In genomic region chr3:131338948-131339640, GRCh38 we compare ENCODE assay signal across 28 cellular contexts. TPM values are rescaled to one million over a fixed set of nuclear protein-coding genes. Genes with fewer than 3 reads are reported as not detected.
DNase-seq lines count a peak whose midpoint lies in the region; ATAC-seq, FAIRE-seq and TF ChIP-seq lines count a peak whose summit lies in the region.
"Had no signal": no experiment of that assay in that cellular context is flagged by ENCODE, and none has a peak within 500 bp of the region (broad histone marks: within the 10 kb centered on the region; RNA-seq: fewer than 3 reads in every experiment).

No MANE protein-coding gene starts in this region.

- no peak overlapping the region for H2AFZ ChIP-seq in K562 (ENCODE audit: low read depth, low read length)

- POLR2A ChIA-PET in K562 (lab: Yijun Ruan, JAX) = no interaction called here

- TF ChIP-seq POLR2A in K562 (conservative IDR thresholded peaks at IDR 0.05) (no peak), body of pancreas (IDR thresholded peaks at IDR 0.05) (no peak)

- no peaks in the 10 kb centered on the region for H3K9me1 ChIP-seq in K562 (ENCODE audit: control insufficient read depth, insufficient read depth, low read length)

- H3K27me3 ChIP-seq in left ventricle myocardium inferior (ENCODE audit: low read depth) = no peaks in the 10 kb centered on the region
- H3K27me3 ChIP-seq in K562 (ENCODE audit: control insufficient read depth in 2 of 2, insufficient read depth in 2 of 2, low read length in 2 of 2) = no peaks in the 10 kb centered on the region
- no peaks in the 10 kb centered on the region for H3K27me3 ChIP-seq in pancreas
- H3K27me3 ChIP-seq in body of pancreas = no peaks in the 10 kb centered on the region

- H3K9ac ChIP-seq in K562 (ENCODE audit: insufficient read depth in 1 of 2, low read depth in 2 of 2, low read length in 2 of 2) (no peak overlapping the region), kidney (ENCODE audit: low read length in 2 of 2) (no peak overlapping the region)

- CTCF ChIA-PET in K562 (lab: Yijun Ruan, JAX; ENCODE audit: low intra/inter-chr PET ratio) = no interaction called here

- H3K79me2 ChIP-seq in K562 (ENCODE audit: control insufficient read depth, insufficient read depth, low read length) = no peaks in the 10 kb centered on the region

- 18% methylated on average over 2 of the region's 3 CpGs for WGBS in K562 (ENCODE audit: insufficient coverage, low coverage, missing lambda C conversion rate)
- 89 to 90% methylated on average over 3 of the region's 3 CpGs for WGBS in pancreas, 2 donors
- 83 to 86% methylated on average over 3 of the region's 3 CpGs for WGBS in body of pancreas, 2 donors

- H3K4me1 ChIP-seq in left ventricle myocardium inferior = peaks cover 14% of the 10 kb centered on the region
- H3K4me1 ChIP-seq in K562 (replicated peaks in 1 of 2; ENCODE audit: control insufficient read depth in 2 of 2, insufficient read depth in 2 of 2, low read length in 2 of 2) = no peaks in the 10 kb centered on the region
- H3K4me1 ChIP-seq in kidney (ENCODE audit: control insufficient read depth in 1 of 2, insufficient read depth in 1 of 2, low read depth in 1 of 2, low read length in 2 of 2) = no peaks in the 10 kb centered on the region
- no peaks in the 10 kb centered on the region for H3K4me1 ChIP-seq in pancreas
- H3K4me1 ChIP-seq in body of pancreas = peaks cover 4% of the 10 kb centered on the region

- peak overlapping the region; percentile 20 for H3K27ac ChIP-seq in left ventricle myocardium inferior (replicated peaks)
- no peak overlapping the region for H3K27ac ChIP-seq in K562 (ENCODE audit: extremely low read depth, low read depth, low read length)
- no peak overlapping the region for H3K27ac ChIP-seq in kidney (ENCODE audit: low read depth in 2 of 2, low read length in 2 of 2)
- H3K27ac ChIP-seq in pancreas = no peak overlapping the region
- no peak overlapping the region for H3K27ac ChIP-seq in body of pancreas
- H3K27ac ChIP-seq: WERI-Rb-1 had no signal

- no peak for TF ChIP-seq EP300 in K562 (IDR thresholded peaks at IDR 0.05; ENCODE audit: low read length)

- TF ChIP-seq RAD21 in K562 (CRISPR knock-in tag; conservative IDR thresholded peaks at IDR 0.05 in 1 of 2, IDR thresholded peaks at IDR 0.05 in 1 of 2) = no peak

- in situ Hi-C loops in K562 (cut with MboI) = no loop called here

- H4K20me1 ChIP-seq in K562 (replicated peaks; ENCODE audit: control insufficient read depth, insufficient read depth, low read length) = no peaks in the 10 kb centered on the region

- ATAC-seq in K562 (no peak), pancreas (no peak), body of pancreas (no peak)
- ATAC-seq: GM12878; mucosa of descending colon; natural killer cell treated with Interleukin-12 subunit alpha and Interleukin-12 subunit beta and Interleukin-15 and Interleukin-18, amount 100 ng/mL, for 72 hours; stimulated activated memory B cell treated with anti-CD40 and anti-IgM and Interleukin-4, amounts not matched to agents 10 μg/mL and 1 μg/mL and 100 μg/mL, for 72 hours had no signal

- no peak overlapping the region for H3K4me2 ChIP-seq in K562 (ENCODE audit: insufficient read depth, low read length)

- no peaks in the 10 kb centered on the region for H3K36me3 ChIP-seq in left ventricle myocardium inferior
- H3K36me3 ChIP-seq in K562 (ENCODE audit: control insufficient read depth, insufficient read depth, low read length) = no peaks in the 10 kb centered on the region
- no peaks in the 10 kb centered on the region for H3K36me3 ChIP-seq in kidney (ENCODE audit: control insufficient read depth in 1 of 2, insufficient read depth in 2 of 2, low read length in 2 of 2)
- no peaks in the 10 kb centered on the region for H3K36me3 ChIP-seq in pancreas
- no peaks in the 10 kb centered on the region for H3K36me3 ChIP-seq in body of pancreas (replicated peaks in 1 of 2; ENCODE audit: insufficient read depth in 1 of 2, low read depth in 2 of 2)
- H3K36me3 ChIP-seq: WERI-Rb-1 had no signal

- no peak for TF ChIP-seq CTCF in left ventricle myocardium inferior (IDR thresholded peaks at IDR 0.05; ENCODE audit: borderline replicate concordance)
- no peak for TF ChIP-seq CTCF in K562 (IDR thresholded peaks at IDR 0.05 in 2 of 3, conservative IDR thresholded peaks at IDR 0.05 in 1 of 3; ENCODE audit: insufficient read depth in 2 of 3, low read depth in 1 of 3, low read length in 3 of 3)
- no peak for TF ChIP-seq CTCF in kidney (IDR thresholded peaks at IDR 0.05; ENCODE audit: borderline replicate concordance, extremely low read depth, insufficient read depth)
- no peak for TF ChIP-seq CTCF in pancreas (IDR thresholded peaks at IDR 0.05)
- no peak for TF ChIP-seq CTCF in body of pancreas (IDR thresholded peaks at IDR 0.05)

- no peak overlapping the region for H3K4me3 ChIP-seq in left ventricle myocardium inferior
- no peak overlapping the region for H3K4me3 ChIP-seq in K562
- H3K4me3 ChIP-seq in kidney (ENCODE audit: low read length in 2 of 2) = no peak overlapping the region
- no peak overlapping the region for H3K4me3 ChIP-seq in pancreas
- H3K4me3 ChIP-seq in body of pancreas = no peak overlapping the region
- H3K4me3 ChIP-seq: GM12878, mucosa of descending colon had no signal

- peaks cover 13% of the 10 kb centered on the region for H3K9me3 ChIP-seq in left ventricle myocardium inferior (replicated peaks)
- no peaks in the 10 kb centered on the region for H3K9me3 ChIP-seq in K562 (replicated peaks; ENCODE audit: control insufficient read depth, insufficient read depth, low read depth, low read length)
- peaks cover 0 to 4% of the 10 kb centered on the region in 2 donors for H3K9me3 ChIP-seq in kidney (ENCODE audit: control insufficient read depth in 1 of 2, low read length in 2 of 2)
- no peaks in the 10 kb centered on the region for H3K9me3 ChIP-seq in pancreas
- H3K9me3 ChIP-seq in body of pancreas = no peaks in the 10 kb centered on the region

- no TSS peak for BruUV-seq in K562 (replicated peaks; lab: Mats Ljungman, UMichigan)

- intact Hi-C loops in left ventricle myocardium inferior (cut with micrococcal nuclease) = no loop called here
- intact Hi-C loops in cardiac septum (cut with DNase I) = no loop called here
- intact Hi-C loops in K562 (cut with micrococcal nuclease) = no loop called here
- intact Hi-C loops in kidney (cut with DNase I) = no loop called here
- intact Hi-C loops in pancreas (cut with DNase I) = no loop called here
- intact Hi-C loops in body of pancreas (cut with DNase I) = no loop called here

- DNase-seq in left ventricle myocardium inferior (no peak), cardiac septum (ENCODE audit: low spot score) (no peak), K562 (ENCODE audit: extremely low read depth in 1 of 4, low spot score in 3 of 4) (no peak), kidney (no peak), pancreas (no peak), pons (ENCODE audit: low spot score) (no peak), body of pancreas (no peak)
- no peak for DNase-seq in activated CD4-positive, CD25-positive, alpha-beta regulatory T cell (lab: John Stamatoyannopoulos, UW)
- DNase-seq: 8988T; activated naive CD4-positive, alpha-beta T cell treated with anti-CD3 and anti-CD28 coated beads, Interleukin-2, amount 50 U/mL, for 16 hours; CD4-positive, CD25-positive, alpha-beta regulatory T cell; central memory CD4-positive, alpha-beta T cell; DND-41; glutamatergic neuron; mucosa of descending colon; NCI-H1092 treated with DMSO at 0.1 percent for 48 hours; NCI-H2029; NCI-H524 treated with DMSO at 0.1 percent for 48 hours; SHP77 treated with DMSO at 0.1 percent for 48 hours; stimulated activated CD4-positive, alpha-beta T cell treated with anti-CD3 and anti-CD28 coated beads, Interleukin-4, amount 100 ng/mL, for 4 hours; T1000; WERI-Rb-1 had no signal

- FAIRE-seq in K562 (lab: Jason Lieb, UNC) (no peak), kidney (lab: Jason Lieb, UNC) (peak; percentile 33), pancreas (lab: Jason Lieb, UNC) (no peak)
- FAIRE-seq: endometrium, GM12878, keratinocyte, urothelium cell line had no signal

TF ChIP-seq in K562, 482 proteins besides CTCF, POLR2A, EP300 and RAD21 (continues in another document):
- peak; percentile 12; the same call in 1 of the 2 replicates for TF ChIP-seq C11orf30 (IDR thresholded peaks at IDR 0.05; ENCODE audit: low read depth)
- peak; percentile 40; the same call in 1 of the 2 replicates for TF ChIP-seq ZNF316 (IDR thresholded peaks at IDR 0.05)

RNA-seq across cellular contexts. Expression of gene NUDT16, which starts 42.5 kb away (rescaled TPM):
- total RNA-seq in left ventricle myocardium inferior (35.3 TPM), cardiac septum (46.7 TPM), K562 (2014; rRNA removed) (8.8 and 10.7 TPM in 2 replicates), K562 (2014; rRNA removed; fragmentation: Illumina TruSeq; extraction: Trizol) (7.5 and 7.6 TPM in 2 replicates), K562 (2015; rRNA removed; fragmentation: Illumina TruSeq; extraction: Trizol) (7.6 and 7.8 TPM in 2 replicates), K562 (2021) (11.1 and 11.2 TPM in 2 replicates), kidney (40.1 TPM), pancreas (10 to 100 TPM in 2 of 6 donors, 1 to 10 TPM in 4; 4.1 to 12.9 (median 7.7) TPM), body of pancreas (10 to 100 TPM; 13.2 to 27.4 TPM)
- total RNA-seq in K562 (2011; cell fraction: chromatin; rRNA removed; ENCODE audit: low replicate concordance) = 8.4 and 13.0 TPM in 2 replicates
- 7.5 and 10.4 TPM in 2 replicates for total RNA-seq in K562 (2011; cell fraction: nucleolus; rRNA removed)
- total RNA-seq in K562 (2011; cell fraction: nucleoplasm; rRNA removed) = 12.8 and 14.5 TPM in 2 replicates
- polyA plus RNA-seq in K562 (2011; rRNA removed) (6.7 and 7.1 TPM in 2 replicates), K562 (2014; fragmentation: Illumina TruSeq; extraction: Trizol) (8.2 and 8.8 TPM in 2 replicates), K562 (2014; fragmentation: Nextera tagmentation; extraction: Ambion mirVana) (1 to 10 TPM; 1.5 to 1.9 TPM), K562 (2014; rRNA removed) (9.7 and 11.4 TPM in 2 replicates), kidney (ENCODE audit: insufficient read depth, low read depth, low replicate concordance) (43.2 TPM), pancreas (10 to 100 TPM in 1 of 2 donors, 1 to 10 TPM in 1; 9.8 to 14.1 TPM)
- 6.5 and 7.8 TPM in 2 replicates for polyA plus RNA-seq in K562 (2011; cell fraction: cytosol; rRNA removed)
- 12.2 and 13.5 TPM in 2 replicates for polyA plus RNA-seq in K562 (2011; cell fraction: nucleus; rRNA removed)
- 6.7 and 8.5 TPM in 2 replicates for polyA plus RNA-seq in K562 (2012)
- 5.6 and 8.1 TPM in 2 replicates for polyA minus RNA-seq in K562 (2011; rRNA and poly(A)+ RNA removed)
- polyA minus RNA-seq in K562 (2011; cell fraction: cytosol; rRNA and poly(A)+ RNA removed) = 3.3 and 4.9 TPM in 2 replicates
- polyA minus RNA-seq in K562 (2011; cell fraction: nucleus; rRNA and poly(A)+ RNA removed) = 11.3 and 15.4 TPM in 2 replicates
